Comparison of ENCODE assay signal across 8 cellular contexts in the genomic region with DNA sequence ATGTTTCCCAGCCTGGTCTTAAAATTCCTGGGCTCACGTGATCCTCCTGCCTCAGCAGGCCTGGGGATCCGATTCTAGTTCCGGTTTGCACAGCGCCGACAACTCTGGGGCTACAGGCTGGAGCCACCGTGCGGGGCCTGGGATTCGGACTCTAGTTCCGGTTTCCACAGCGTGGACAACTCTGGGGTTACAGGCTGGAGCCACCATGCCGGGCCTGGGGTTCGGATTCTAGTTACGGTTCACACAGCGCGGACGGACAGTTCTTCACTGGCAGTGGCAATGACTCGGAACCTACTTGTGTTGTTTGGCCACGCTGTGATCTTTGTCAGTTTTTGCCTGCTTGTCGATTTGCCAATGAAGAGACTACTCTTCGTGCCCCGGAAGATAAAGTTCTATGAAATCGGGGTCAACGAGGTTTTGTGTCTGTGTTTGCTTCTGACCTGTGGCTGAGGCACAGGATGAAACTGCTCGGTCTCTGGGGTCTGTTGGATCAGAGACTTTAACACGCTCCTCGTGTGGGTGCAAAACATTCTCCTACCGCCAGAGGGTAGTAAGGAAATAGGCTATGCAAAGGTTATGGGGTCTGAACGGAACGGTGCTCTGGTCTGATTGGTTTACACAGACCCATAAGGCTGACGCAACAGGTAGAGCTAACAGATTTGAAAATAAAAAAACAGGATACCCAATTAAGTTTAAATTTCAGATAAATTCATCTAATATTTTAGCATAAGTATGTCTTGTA. TPM values are rescaled to one million over a fixed set of nuclear protein-coding genes. Genes with fewer than 3 reads are reported as not detected.
DNase-seq lines count a peak whose midpoint lies in the region; ATAC-seq and TF ChIP-seq lines count a peak whose summit lies in the region.

No MANE protein-coding gene starts in this region.

- no peak overlapping the region for H3K4me3 ChIP-seq in adipocyte (ENCODE audit: low read length)
- no peak overlapping the region for H3K4me3 ChIP-seq in right atrium auricular region

- no peak for DNase-seq in activated CD4-positive, CD25-positive, alpha-beta regulatory T cell treated with anti-CD3 and anti-CD28 coated beads, Interleukin-2, amount 50 U/mL, for 72 hours
- DNase-seq in NCI-H524 (lab: John Stamatoyannopoulos, UW) (peak; percentile 20 to 80), adipocyte (ENCODE audit: low read depth) (peak; percentile 45), right atrium auricular region (ENCODE audit: low spot score) (peak; percentile 68), sciatic nerve (ENCODE audit: low spot score) (no peak), DMS153 (lab: John Stamatoyannopoulos, UW) (no peak)

- H3K27me3 ChIP-seq in adipocyte (replicated peaks; ENCODE audit: control insufficient read depth, insufficient read depth, low read length) (no peaks in the 10 kb centered on the region), right atrium auricular region (no peaks in the 10 kb centered on the region)

- ATAC-seq in activated CD4-positive, CD25-positive, alpha-beta regulatory T cell treated with anti-CD3 and anti-CD28 coated beads, Interleukin-2, amount 50 U/mL, for 24 hours = peak; percentile 86 to 92
- ATAC-seq in sciatic nerve = peak; percentile 87
- no peak for ATAC-seq in GM21526 (IDR thresholded peaks at IDR 0.05; ENCODE audit: low FRiP score, unreplicated experiment)

- H3K9ac ChIP-seq in adipocyte (ENCODE audit: low read length) = no peak overlapping the region

- H3K36me3 ChIP-seq in adipocyte (ENCODE audit: control insufficient read depth, insufficient read depth, low read length, severe bottlenecking) (no peaks in the 10 kb centered on the region), right atrium auricular region (no peaks in the 10 kb centered on the region)

- intact Hi-C loops in sciatic nerve (cut with DNase I) = no loop called here

- no peak overlapping the region for H3K27ac ChIP-seq in right atrium auricular region

- H3K9me3 ChIP-seq in adipocyte (ENCODE audit: control insufficient read depth, low read length) (no peaks in the 10 kb centered on the region), right atrium auricular region (no peaks in the 10 kb centered on the region)

- TF ChIP-seq CTCF in right atrium auricular region (IDR thresholded peaks at IDR 0.05) = peak; percentile 61 to 76

- H3K4me1 ChIP-seq in adipocyte (ENCODE audit: control insufficient read depth, insufficient read depth, low read length) (no peaks in the 10 kb centered on the region), right atrium auricular region (no peaks in the 10 kb centered on the region)

RNA-seq across cellular contexts. Expression of a gene that starts 12.1 kb away (rescaled TPM):
- not detected for total RNA-seq in right atrium auricular region
- 0.40 TPM for total RNA-seq in sciatic nerve

RNA-seq across cellular contexts. Expression of a gene that starts 19.1 kb away (rescaled TPM):
- 1 to 10 TPM; 9.6 TPM for total RNA-seq in right atrium auricular region
- 20.3 TPM for total RNA-seq in sciatic nerve

RNA-seq across cellular contexts. Expression of a gene that starts 37.4 kb away (rescaled TPM):
- total RNA-seq in right atrium auricular region (1 to 10 TPM; 2.5 to 3.1 TPM), sciatic nerve (11.0 TPM)

RNA-seq across cellular contexts. Expression of a gene that starts 47.4 kb away (rescaled TPM):
- 1 to 10 TPM in 1 of 2 donors, not detected in 1; 1.7 TPM for total RNA-seq in right atrium auricular region
- total RNA-seq in sciatic nerve = 0.94 TPM

Comparison
In these comparisons a context has a peak if more than half of its experiments do, and no peak if none do; other contexts are left out.
1. DNase-seq: peak in NCI-H524 (2 of 2), adipocyte (single experiment) and right atrium auricular region (single experiment); none in activated CD4-positive, CD25-positive, alpha-beta regulatory T cell treated with anti-CD3 and anti-CD28 coated beads, Interleukin-2, amount 50 U/mL, for 72 hours (single experiment), sciatic nerve (single experiment) and DMS153 (single experiment).